Comparison of ENCODE assay signal across 25 cellular contexts in genomic region chr4:32589853-32590252, GRCh38.
"Had no signal": no experiment of that assay in that cellular context is flagged by ENCODE, and none has a peak within 500 bp of the region (broad histone marks: within the 10 kb centered on the region; RNA-seq: fewer than 3 reads in every experiment).

No MANE protein-coding gene starts in this region.

- H3K9me3 ChIP-seq: gastrocnemius medialis, neutrophil, right lobe of liver, thoracic aorta, tibial nerve, upper lobe of left lung had no signal

- H3K4me2 ChIP-seq: hepatocyte had no signal

- H3K4me3 Mint-ChIP-seq: dendritic cell treated with granulocyte-macrophage colony-stimulating factor and Interleukin-4, amounts not matched to agents 40 ng/mL and 50 ng/mL, for 4 days; endodermal cell; memory B cell; natural killer cell; neural crest cell; stimulated activated naive B cell treated with anti-CD40 and anti-IgM and Interleukin-4, amounts not matched to agents 10 μg/mL and 1 μg/mL and 100 μg/mL, for 72 hours; stimulated activated naive CD8-positive, alpha-beta T cell treated with anti-CD3 and anti-CD28 coated beads, Interleukin-15, Interleukin-2, amounts not matched to agents 100 ng/mL and 50 ng/mL, for 24 hours had no signal

- H3K27ac ChIP-seq: epithelial cell of prostate, gastrocnemius medialis, hepatocyte, neutrophil, parathyroid adenoma, right lobe of liver, thoracic aorta, tibial nerve, upper lobe of left lung had no signal

- H2AFZ ChIP-seq: hepatocyte, parathyroid adenoma had no signal

- H3K4me1 Mint-ChIP-seq: memory B cell; natural killer cell; neural crest cell; stimulated activated naive B cell treated with anti-CD40 and anti-IgM and Interleukin-4, amounts not matched to agents 10 μg/mL and 1 μg/mL and 100 μg/mL, for 72 hours had no signal

- H3K9ac ChIP-seq: parathyroid adenoma had no signal

- DNase-seq: effector CD8-positive, alpha-beta T cell; endodermal cell; foreskin fibroblast; gastrocnemius medialis; head of caudate nucleus; kidney; natural killer cell; right lobe of liver; small intestine; stimulated activated CD4-positive, alpha-beta T cell treated with anti-CD3 and anti-CD28 coated beads, Interleukin-15, amount 100 ng/mL, for 24 hours; stimulated activated CD4-positive, alpha-beta T cell treated with anti-CD3 and anti-CD28 coated beads, Interleukin-2, amount 100 ng/mL, for 48 hours; stimulated activated naive B cell treated with anti-CD40 and anti-IgM and Interleukin-4, amounts not matched to agents 10 μg/mL and 1 μg/mL and 100 μg/mL, for 72 hours; upper lobe of left lung had no signal

- H3K27me3 ChIP-seq: gastrocnemius medialis, hepatocyte, neutrophil, right lobe of liver, tibial nerve, upper lobe of left lung had no signal

- H3K27ac Mint-ChIP-seq: dendritic cell treated with granulocyte-macrophage colony-stimulating factor and Interleukin-4, amounts not matched to agents 40 ng/mL and 50 ng/mL, for 4 days; endodermal cell; memory B cell; natural killer cell; progenitor cell of endocrine pancreas; stimulated activated naive B cell treated with anti-CD40 and anti-IgM and Interleukin-4, amounts not matched to agents 10 μg/mL and 1 μg/mL and 100 μg/mL, for 72 hours; stimulated activated naive CD8-positive, alpha-beta T cell treated with anti-CD3 and anti-CD28 coated beads, Interleukin-15, Interleukin-2, amounts not matched to agents 100 ng/mL and 50 ng/mL, for 24 hours had no signal

- H3K9me3 Mint-ChIP-seq: dendritic cell treated with granulocyte-macrophage colony-stimulating factor and Interleukin-4, amounts not matched to agents 40 ng/mL and 50 ng/mL, for 4 days; endodermal cell had no signal

- H3K79me2 ChIP-seq: hepatocyte, parathyroid adenoma had no signal

- H3K4me3 ChIP-seq: gastrocnemius medialis, hepatocyte, lung, right lobe of liver, thoracic aorta, tibial nerve, upper lobe of left lung had no signal

- H3K4me1 ChIP-seq: gastrocnemius medialis, parathyroid adenoma, right lobe of liver, tibial nerve, upper lobe of left lung had no signal

- FAIRE-seq: kidney, small intestine had no signal

- H3K27me3 Mint-ChIP-seq: dendritic cell treated with granulocyte-macrophage colony-stimulating factor and Interleukin-4, amounts not matched to agents 40 ng/mL and 50 ng/mL, for 4 days; memory B cell; progenitor cell of endocrine pancreas; stimulated activated naive B cell treated with anti-CD40 and anti-IgM and Interleukin-4, amounts not matched to agents 10 μg/mL and 1 μg/mL and 100 μg/mL, for 72 hours; stimulated activated naive CD8-positive, alpha-beta T cell treated with anti-CD3 and anti-CD28 coated beads, Interleukin-15, Interleukin-2, amounts not matched to agents 100 ng/mL and 50 ng/mL, for 24 hours had no signal

- H3K36me3 Mint-ChIP-seq: memory B cell; natural killer cell; stimulated activated naive B cell treated with anti-CD40 and anti-IgM and Interleukin-4, amounts not matched to agents 10 μg/mL and 1 μg/mL and 100 μg/mL, for 72 hours had no signal

- H3K36me3 ChIP-seq: gastrocnemius medialis, neutrophil, right lobe of liver, thoracic aorta, tibial nerve, upper lobe of left lung had no signal
